15 cellular contexts compared by ENCODE assay signal in genomic region chr1:55632058-55632457, GRCh38.
DNase-seq lines count a peak whose midpoint lies in the region; ATAC-seq, FAIRE-seq and TF ChIP-seq lines count a peak whose summit lies in the region.
"Had no signal": no experiment of that assay in that cellular context is flagged by ENCODE, and none has a peak within 500 bp of the region (broad histone marks: within the 10 kb centered on the region; RNA-seq: fewer than 3 reads in every experiment).

No MANE protein-coding gene starts in this region.

- no peak overlapping the region for H3K4me3 ChIP-seq in fibroblast of villous mesenchyme (ENCODE audit: low read depth, low read length)
- no peak overlapping the region for H3K4me3 ChIP-seq in CD8-positive, alpha-beta T cell (ENCODE audit: low read depth, low read length)
- H3K4me3 ChIP-seq: gastrocnemius medialis, lower lobe of right lung had no signal

- no peaks in the 10 kb centered on the region for H3K4me1 ChIP-seq in CD8-positive, alpha-beta T cell (ENCODE audit: insufficient read depth, low read length)

- no peaks in the 10 kb centered on the region for H3K9me3 ChIP-seq in CD8-positive, alpha-beta T cell (ENCODE audit: low read length)
- H3K9me3 ChIP-seq: lower lobe of right lung had no signal

- TF ChIP-seq CTCF in fibroblast of villous mesenchyme (IDR thresholded peaks at IDR 0.05; ENCODE audit: insufficient read depth, low read depth, low read length): no peak
- TF ChIP-seq CTCF in CD8-positive, alpha-beta T cell (IDR thresholded peaks at IDR 0.05): no peak

- no peaks in the 10 kb centered on the region for H3K36me3 ChIP-seq in CD8-positive, alpha-beta T cell (ENCODE audit: insufficient read depth, low read length)
- H3K36me3 ChIP-seq: gastrocnemius medialis, lower lobe of right lung had no signal

- H3K27me3 Mint-ChIP-seq in activated CD4-positive, alpha-beta T cell treated with anti-CD3 and anti-CD28 coated beads for 36 hours: peaks cover 9% of the 10 kb centered on the region
- peaks cover 27% of the 10 kb centered on the region for H3K27me3 Mint-ChIP-seq in activated T-helper 17 cell treated with anti-CD3 and anti-CD28 coated beads, Interleukin-2, amount 50 U/mL, for 72 hours
- peaks cover 17% of the 10 kb centered on the region for H3K27me3 Mint-ChIP-seq in CD8-positive, alpha-beta T cell (ENCODE audit: low read depth)

- no peak overlapping the region for H3K27ac ChIP-seq in CD8-positive, alpha-beta T cell (ENCODE audit: low read depth, low read length)
- H3K27ac ChIP-seq: gastrocnemius medialis, lower lobe of right lung had no signal

- H3K27me3 ChIP-seq in CD8-positive, alpha-beta T cell (ENCODE audit: insufficient read depth, low read length): no peaks in the 10 kb centered on the region
- H3K27me3 ChIP-seq: gastrocnemius medialis had no signal

- H3K36me3 Mint-ChIP-seq in activated CD4-positive, alpha-beta T cell treated with anti-CD3 and anti-CD28 coated beads for 36 hours (ENCODE audit: low read depth): no peaks in the 10 kb centered on the region
- H3K36me3 Mint-ChIP-seq in activated T-helper 17 cell treated with anti-CD3 and anti-CD28 coated beads, Interleukin-2, amount 50 U/mL, for 72 hours (ENCODE audit: low read depth): no peaks in the 10 kb centered on the region
- no peaks in the 10 kb centered on the region for H3K36me3 Mint-ChIP-seq in CD8-positive, alpha-beta T cell

- POLR2A ChIA-PET in activated CD4-positive, alpha-beta T cell treated with anti-CD3 and anti-CD28 coated beads for 36 hours (lab: Charles Lee): no interaction called here
- POLR2A ChIA-PET in CD8-positive, alpha-beta T cell (lab: Charles Lee): no interaction called here

- no peak for FAIRE-seq in urothelium cell line (lab: Jason Lieb, UNC)

- no peak overlapping the region for H3K27ac Mint-ChIP-seq in activated CD4-positive, alpha-beta T cell treated with anti-CD3 and anti-CD28 coated beads for 36 hours
- no peak overlapping the region for H3K27ac Mint-ChIP-seq in activated T-helper 17 cell treated with anti-CD3 and anti-CD28 coated beads, Interleukin-2, amount 50 U/mL, for 72 hours
- no peak overlapping the region for H3K27ac Mint-ChIP-seq in CD8-positive, alpha-beta T cell
- H3K27ac Mint-ChIP-seq: stimulated activated naive CD8-positive, alpha-beta T cell treated with anti-CD3 and anti-CD28 coated beads, Interleukin-15, Interleukin-2, amounts not matched to agents 100 ng/mL and 50 ng/mL, for 24 hours had no signal

- intact Hi-C loops in activated CD4-positive, alpha-beta T cell treated with anti-CD3 and anti-CD28 coated beads for 36 hours (cut with DNase I, micrococcal nuclease): no loop called here
- intact Hi-C loops in CD8-positive, alpha-beta T cell (cut with DNase I, micrococcal nuclease): loop anchor here in 1 of 2 experiments (5.0 kb wide), 1 partner anchor 440 kb away; no protein-coding TSS in a partner anchor

- CTCF ChIA-PET in activated CD4-positive, alpha-beta T cell treated with anti-CD3 and anti-CD28 coated beads for 36 hours (lab: Charles Lee): no interaction called here
- CTCF ChIA-PET in CD8-positive, alpha-beta T cell (lab: Charles Lee): no interaction called here

- no peaks in the 10 kb centered on the region for H3K9me3 Mint-ChIP-seq in activated CD4-positive, alpha-beta T cell treated with anti-CD3 and anti-CD28 coated beads for 36 hours (ENCODE audit: low read depth)
- no peaks in the 10 kb centered on the region for H3K9me3 Mint-ChIP-seq in activated T-helper 17 cell treated with anti-CD3 and anti-CD28 coated beads, Interleukin-2, amount 50 U/mL, for 72 hours
- no peaks in the 10 kb centered on the region for H3K9me3 Mint-ChIP-seq in CD8-positive, alpha-beta T cell

- peak; percentile 63 for ATAC-seq in activated CD4-positive, alpha-beta T cell treated with anti-CD3 and anti-CD28 coated beads for 36 hours
- ATAC-seq in activated T-helper 17 cell treated with anti-CD3 and anti-CD28 coated beads, Interleukin-2, amount 50 U/mL, for 72 hours (replicated peaks): peak; percentile 66
- no peak for ATAC-seq in CD8-positive, alpha-beta T cell

- no peak for DNase-seq in activated CD4-positive, alpha-beta T cell treated with anti-CD3 and anti-CD28 coated beads for 36 hours
- no peak for DNase-seq in activated CD4-positive, alpha-beta T cell treated with anti-CD3 and anti-CD28 coated beads, Interleukin-2, amount 50 U/mL, for 1 hour
- DNase-seq in fibroblast of villous mesenchyme (ENCODE audit: low read depth): peak; percentile 38
- peak; percentile 24 for DNase-seq in superior temporal gyrus (ENCODE audit: extremely low spot score)
- no peak for DNase-seq in CD8-positive, alpha-beta T cell
- DNase-seq in urothelium cell line (ENCODE audit: low spot score): no peak
- DNase-seq in NCI-H526 (lab: John Stamatoyannopoulos, UW): no peak
- DNase-seq: ACHN; aorta; gastrocnemius medialis; lower lobe of right lung; posterior cingulate gyrus; stimulated activated CD4-positive, alpha-beta T cell treated with anti-CD3 and anti-CD28 coated beads, Interleukin-4, amount 100 ng/mL, for 1 hour had no signal

- peaks cover 3% of the 10 kb centered on the region for H3K4me1 Mint-ChIP-seq in activated CD4-positive, alpha-beta T cell treated with anti-CD3 and anti-CD28 coated beads for 36 hours
- no peaks in the 10 kb centered on the region for H3K4me1 Mint-ChIP-seq in activated T-helper 17 cell treated with anti-CD3 and anti-CD28 coated beads, Interleukin-2, amount 50 U/mL, for 72 hours
- H3K4me1 Mint-ChIP-seq in CD8-positive, alpha-beta T cell (ENCODE audit: low read depth): no peaks in the 10 kb centered on the region

- H3K4me3 Mint-ChIP-seq in activated CD4-positive, alpha-beta T cell treated with anti-CD3 and anti-CD28 coated beads for 36 hours: no peak overlapping the region
- no peak overlapping the region for H3K4me3 Mint-ChIP-seq in activated T-helper 17 cell treated with anti-CD3 and anti-CD28 coated beads, Interleukin-2, amount 50 U/mL, for 72 hours
- H3K4me3 Mint-ChIP-seq in CD8-positive, alpha-beta T cell: no peak overlapping the region
- H3K4me3 Mint-ChIP-seq: stimulated activated naive CD8-positive, alpha-beta T cell treated with anti-CD3 and anti-CD28 coated beads, Interleukin-15, Interleukin-2, amounts not matched to agents 100 ng/mL and 50 ng/mL, for 24 hours had no signal

Comparison
In these comparisons a context has a peak if more than half of its experiments do, and no peak if none do; other contexts are left out.
1. DNase-seq: peak in fibroblast of villous mesenchyme (single experiment) and superior temporal gyrus (single experiment); none in activated CD4-positive, alpha-beta T cell treated with anti-CD3 and anti-CD28 coated beads for 36 hours (single experiment), activated CD4-positive, alpha-beta T cell treated with anti-CD3 and anti-CD28 coated beads, Interleukin-2, amount 50 U/mL, for 1 hour (single experiment), CD8-positive, alpha-beta T cell (0 of 7), urothelium cell line (single experiment) and NCI-H526 (0 of 2).